ENCODE assay signal across 10 cellular contexts in the genomic region with DNA sequence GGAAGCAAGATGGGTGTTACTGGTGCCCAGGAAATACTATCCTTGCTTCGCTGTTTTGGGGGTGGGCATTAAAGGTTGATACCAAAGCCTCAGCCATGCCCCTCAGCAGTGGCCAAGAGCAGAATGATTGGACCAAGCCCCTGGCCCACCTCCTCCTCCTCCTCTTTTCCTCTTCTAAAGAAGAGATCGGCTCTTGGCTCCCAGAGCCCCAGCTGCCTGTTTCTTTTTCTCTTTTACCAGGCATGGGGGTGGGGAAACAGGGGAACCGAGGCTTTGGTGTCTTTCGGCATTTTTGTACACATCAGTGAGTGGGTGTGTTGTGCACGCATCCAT. TPM values are rescaled to one million over a fixed set of nuclear protein-coding genes. Genes with fewer than 3 reads are reported as not detected.
DNase-seq lines count a peak whose midpoint lies in the region; ATAC-seq, FAIRE-seq and TF ChIP-seq lines count a peak whose summit lies in the region.
"Had no signal": no experiment of that assay in that cellular context is flagged by ENCODE, and none has a peak within 500 bp of the region (broad histone marks: within the 10 kb centered on the region; RNA-seq: fewer than 3 reads in every experiment).

No MANE protein-coding gene starts in this region.

- intact Hi-C loops in kidney (cut with DNase I): no loop called here

- POLR2A ChIA-PET in SK-N-SH (lab: Yijun Ruan, JAX): interaction anchor here (1.8 kb wide), 1 partner anchor 45 kb away, joined by 7 read pairs; no protein-coding TSS in a partner anchor

- no peaks in the 10 kb centered on the region for H3K27me3 Mint-ChIP-seq in activated naive CD8-positive, alpha-beta T cell

- H3K36me3 ChIP-seq in SK-N-SH (replicated peaks in 1 of 2; ENCODE audit: control insufficient read depth in 1 of 2, insufficient read depth in 2 of 2, low read length in 1 of 2) (no peaks in the 10 kb centered on the region), kidney (ENCODE audit: control insufficient read depth in 1 of 2, insufficient read depth in 2 of 2, low read length in 2 of 2) (no peaks in the 10 kb centered on the region), subcutaneous abdominal adipose tissue (ENCODE audit: control insufficient read depth in 5 of 5, insufficient read depth in 5 of 5, low read length in 5 of 5) (peaks cover 0 to 4% (median 0%) of the 10 kb centered on the region in 5 donors)

- H3K4me3 ChIP-seq in SK-N-SH (ENCODE audit: low read depth in 2 of 2, low read length in 1 of 2) (peak overlapping the region; percentile 12 to 26), kidney (ENCODE audit: low read length in 2 of 2) (peak overlapping the region; percentile 18 to 47), subcutaneous abdominal adipose tissue (ENCODE audit: low read depth in 1 of 5, low read length in 5 of 5) (peak overlapping the region; percentile 54 to 76 (median 61))

- H3K27ac Mint-ChIP-seq in activated naive CD8-positive, alpha-beta T cell: peak overlapping the region; percentile 93

- FAIRE-seq in kidney (lab: Jason Lieb, UNC): no peak

- H3K9me3 ChIP-seq in SK-N-SH: no peaks in the 10 kb centered on the region
- no peaks in the 10 kb centered on the region for H3K9me3 ChIP-seq in kidney (ENCODE audit: control insufficient read depth in 1 of 2, low read length in 2 of 2)
- H3K9me3 ChIP-seq in subcutaneous abdominal adipose tissue (ENCODE audit: control insufficient read depth in 5 of 5, low read length in 5 of 5): no peaks in the 10 kb centered on the region

- H3K27ac ChIP-seq in SK-N-SH (ENCODE audit: low read depth in 2 of 2, low read length in 1 of 2) (peak overlapping the region; percentile 72 to 93), kidney (ENCODE audit: low read depth in 2 of 2, low read length in 2 of 2) (peak overlapping the region; percentile 93 to 97), subcutaneous abdominal adipose tissue (ENCODE audit: low read depth, low read length) (peak overlapping the region; percentile 91)

- peak overlapping the region; percentile 81 for H3K4me2 ChIP-seq in SK-N-SH

- ATAC-seq in SK-N-SH treated with all-trans-retinoic acid at 6 μM for 48 hours: no peak; the same call in 2 of the 3 replicates

- WGBS in SK-N-SH (ENCODE audit: low lambda C conversion rate): 24% methylated on average over 5 of the region's 5 CpGs

- peak overlapping the region; percentile 64 for H3K9ac ChIP-seq in SK-N-SH
- H3K9ac ChIP-seq in kidney (ENCODE audit: low read length in 2 of 2): peak overlapping the region; percentile 58 to 80
- peak overlapping the region; percentile 5 to 81 (median 56) for H3K9ac ChIP-seq in subcutaneous abdominal adipose tissue (ENCODE audit: low read length in 5 of 5)

- H3K4me3 Mint-ChIP-seq in activated naive CD8-positive, alpha-beta T cell: peak overlapping the region; percentile 87

- no peaks in the 10 kb centered on the region for H3K9me3 Mint-ChIP-seq in activated naive CD8-positive, alpha-beta T cell (ENCODE audit: low read depth)

- no peaks in the 10 kb centered on the region for H3K9me2 ChIP-seq in SK-N-SH

- DNase-seq in SK-N-SH: no peak
- no peak for DNase-seq in kidney
- DNase-seq in GM19240 (ENCODE audit: insufficient read length, low spot score): no peak
- DNase-seq in NCI-H2029 treated with DMSO at 0.1 percent for 48 hours (lab: John Stamatoyannopoulos, UW): no peak
- no peak for DNase-seq in NCI-H524 treated with DMSO at 0.1 percent for 48 hours (lab: John Stamatoyannopoulos, UW)

- H3K36me3 Mint-ChIP-seq in activated naive CD8-positive, alpha-beta T cell: no peaks in the 10 kb centered on the region

- H2AFZ ChIP-seq in SK-N-SH (ENCODE audit: low read depth): peak overlapping the region; percentile 65

- no peak for TF ChIP-seq EP300 in SK-N-SH (IDR thresholded peaks at IDR 0.05; ENCODE audit: borderline replicate concordance in 1 of 2, low read depth in 1 of 2, low read length in 1 of 2)

- H3K27me3 ChIP-seq in SK-N-SH (ENCODE audit: insufficient read depth) (no peaks in the 10 kb centered on the region), subcutaneous abdominal adipose tissue (ENCODE audit: control insufficient read depth in 5 of 5, insufficient read depth in 4 of 5, low read length in 5 of 5) (no peaks in the 10 kb centered on the region)

- no peak for TF ChIP-seq CTCF in SK-N-SH (IDR thresholded peaks at IDR 0.05)
- no peak for TF ChIP-seq CTCF in kidney (IDR thresholded peaks at IDR 0.05; ENCODE audit: borderline replicate concordance, extremely low read depth, insufficient read depth)

- 0 out of 2 replicates have a peak, but pooled peaks cover 3% of the 10 kb centered on the region for H4K20me1 ChIP-seq in SK-N-SH (ENCODE audit: insufficient read depth)

- peaks cover 14% of the 10 kb centered on the region for H3F3A ChIP-seq in SK-N-SH (replicated peaks; ENCODE audit: insufficient read depth)

- CTCF ChIA-PET in SK-N-SH (lab: Yijun Ruan, JAX): interaction anchor here (0.9 to 12.8 kb wide), 4 partner anchors 9 to 100 kb away, joined by 4 to 100 read pairs (median 52); no protein-coding TSS in a partner anchor

- peaks cover 78% of the 10 kb centered on the region for H3K4me1 Mint-ChIP-seq in activated naive CD8-positive, alpha-beta T cell (ENCODE audit: low read depth)

- no peak for TF ChIP-seq RAD21 in SK-N-SH (IDR thresholded peaks at IDR 0.05; ENCODE audit: low read length)

- H3K4me1 ChIP-seq in SK-N-SH (ENCODE audit: control insufficient read depth in 1 of 2, insufficient read depth in 2 of 2, low read depth in 1 of 2, low read length in 1 of 2) (peaks cover 63 to 83% of the 10 kb centered on the region in 2 experiments), kidney (ENCODE audit: control insufficient read depth in 1 of 2, insufficient read depth in 1 of 2, low read depth in 1 of 2, low read length in 2 of 2) (peaks cover 77 to 81% of the 10 kb centered on the region in 2 donors), subcutaneous abdominal adipose tissue (ENCODE audit: control insufficient read depth in 5 of 5, insufficient read depth in 5 of 5, low read length in 5 of 5) (peaks cover 52 to 98% (median 95%) of the 10 kb centered on the region in 5 donors)

- peaks cover 57% of the 10 kb centered on the region; the same call in 1 of the 2 replicates for H3K79me2 ChIP-seq in SK-N-SH (ENCODE audit: insufficient read depth)

TF ChIP-seq in SK-N-SH, 30 proteins besides CTCF, POLR2A, EP300 and RAD21 (continues in another document):
- TF ChIP-seq JUND (IDR thresholded peaks at IDR 0.05) (no peak), NFIC (IDR thresholded peaks at IDR 0.05; ENCODE audit: borderline replicate concordance) (no peak), YY1 (IDR thresholded peaks at IDR 0.05; ENCODE audit: low read depth) (no peak)
- TF ChIP-seq, protein P1, sequence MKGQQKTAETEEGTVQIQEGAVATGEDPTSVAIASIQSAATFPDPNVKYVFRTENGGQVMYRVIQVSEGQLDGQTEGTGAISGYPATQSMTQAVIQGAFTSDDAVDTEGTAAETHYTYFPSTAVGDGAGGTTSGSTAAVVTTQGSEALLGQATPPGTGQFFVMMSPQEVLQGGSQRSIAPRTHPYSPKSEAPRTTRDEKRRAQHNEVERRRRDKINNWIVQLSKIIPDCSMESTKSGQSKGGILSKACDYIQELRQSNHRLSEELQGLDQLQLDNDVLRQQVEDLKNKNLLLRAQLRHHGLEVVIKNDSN (IDR thresholded peaks at IDR 0.05; ENCODE audit: borderline replicate concordance, low read depth): no peak

TF ChIP-seq in SK-N-SH treated with all-trans-retinoic acid at 6 μM for 48 hours, 23 proteins besides CTCF, POLR2A, EP300 and RAD21 (continues in another document):
- TF ChIP-seq ISL1 (CRISPR knock-in tag; IDR thresholded peaks at IDR 0.05) (no peak), SNAI2 (CRISPR knock-in tag; IDR thresholded peaks at IDR 0.05) (no peak), ZC3H10 (CRISPR knock-in tag; IDR thresholded peaks at IDR 0.05) (no peak), BACH2 (CRISPR knock-in tag; IDR thresholded peaks at IDR 0.05; ENCODE audit: borderline replicate concordance) (no peak), CSRNP3 (CRISPR knock-in tag; IDR thresholded peaks at IDR 0.05) (no peak)

RNA-seq across cellular contexts. Expression of gene THRA, which starts 5.8 kb away (rescaled TPM):
- polyA plus RNA-seq in SK-N-SH (2012; rRNA removed): 20.1 and 23.1 TPM in 2 replicates
- polyA plus RNA-seq in SK-N-SH (2012; cell fraction: cytosol; rRNA removed): 13.0 and 18.1 TPM in 2 replicates
- polyA plus RNA-seq in SK-N-SH (2012; cell fraction: nucleus; rRNA removed): 13.7 and 14.4 TPM in 2 replicates
- total RNA-seq in kidney: 63.9 TPM
- polyA plus RNA-seq in kidney (ENCODE audit: insufficient read depth, low read depth, low replicate concordance): 40.8 TPM

RNA-seq across cellular contexts. Expression of gene MED24, which starts 14.3 kb away (rescaled TPM):
- polyA plus RNA-seq in SK-N-SH (2012; rRNA removed) (62.8 and 64.5 TPM in 2 replicates), kidney (ENCODE audit: insufficient read depth, low read depth, low replicate concordance) (53.7 TPM)
- 32.9 and 39.9 TPM in 2 replicates for polyA plus RNA-seq in SK-N-SH (2012; cell fraction: cytosol; rRNA removed)
- 178 and 231 TPM in 2 replicates for polyA plus RNA-seq in SK-N-SH (2012; cell fraction: nucleus; rRNA removed)
- total RNA-seq in kidney: 66.3 TPM

RNA-seq across cellular contexts. Expression of gene NR1D1, which starts 31.8 kb away (rescaled TPM):
- 2.1 and 6.5 TPM in 2 replicates for polyA plus RNA-seq in SK-N-SH (2012; rRNA removed)
- polyA plus RNA-seq in SK-N-SH (2012; cell fraction: cytosol; rRNA removed): 3.9 and 6.0 TPM in 2 replicates
- polyA plus RNA-seq in SK-N-SH (2012; cell fraction: nucleus; rRNA removed): 16.9 and 17.9 TPM in 2 replicates
- 30.8 TPM for total RNA-seq in kidney
- 7.1 TPM for polyA plus RNA-seq in kidney (ENCODE audit: insufficient read depth, low read depth, low replicate concordance)

RNA-seq across cellular contexts. Expression of gene MSL1, which starts 53.2 kb away (rescaled TPM):
- polyA plus RNA-seq in SK-N-SH (2012; rRNA removed) (30.2 and 39.8 TPM in 2 replicates), kidney (ENCODE audit: insufficient read depth, low read depth, low replicate concordance) (34.9 TPM)
- polyA plus RNA-seq in SK-N-SH (2012; cell fraction: cytosol; rRNA removed): 32.5 and 37.5 TPM in 2 replicates
- 55.2 and 97.3 TPM in 2 replicates for polyA plus RNA-seq in SK-N-SH (2012; cell fraction: nucleus; rRNA removed)
- total RNA-seq in kidney: 75.4 TPM

RNA-seq across cellular contexts. Expression of gene CSF3, which starts 53.3 kb away (rescaled TPM):
- polyA plus RNA-seq in SK-N-SH (2012; rRNA removed) (not detected in 2 replicates), kidney (ENCODE audit: insufficient read depth, low read depth, low replicate concordance) (not detected)
- 0.03 TPM in 1 of 2 replicates, not detected in the other for polyA plus RNA-seq in SK-N-SH (2012; cell fraction: cytosol; rRNA removed)
- polyA plus RNA-seq in SK-N-SH (2012; cell fraction: nucleus; rRNA removed): not detected in 2 replicates
- not detected for total RNA-seq in kidney
- total RNA-seq: kidney epithelial cell; T-helper 2 cell treated with Interferon-gamma antibody and Interleukin-4, amounts not matched to agents 100 ng/mL and 5 ng/mL, for 36 hours had no signal
